ENCODE assay signal across 14 cellular contexts in genomic region chrX:17405225-17405969, GRCh38. TPM values are rescaled to one million over a fixed set of nuclear protein-coding genes. Genes with fewer than 3 reads are reported as not detected.
DNase-seq lines count a peak whose midpoint lies in the region; TF ChIP-seq lines count a peak whose summit lies in the region.
"Had no signal": no experiment of that assay in that cellular context is flagged by ENCODE, and none has a peak within 500 bp of the region (broad histone marks: within the 10 kb centered on the region; RNA-seq: fewer than 3 reads in every experiment).

No MANE protein-coding gene starts in this region.

- no peak overlapping the region for H3K4me2 ChIP-seq in mesendoderm (ENCODE audit: low read length)

- H2BK5ac ChIP-seq in mesendoderm (ENCODE audit: low read length): no peak overlapping the region

- H3K79me1 ChIP-seq in mesendoderm (ENCODE audit: low read length): no peaks in the 10 kb centered on the region

- no peaks in the 10 kb centered on the region for H3K36me3 ChIP-seq in mesendoderm (ENCODE audit: control insufficient read depth, insufficient read depth, low read length)
- H3K36me3 ChIP-seq: pancreas, spleen had no signal

- H3K27ac ChIP-seq in mesendoderm (ENCODE audit: low read depth, low read length): no peak overlapping the region
- H3K27ac ChIP-seq: C4-2B, dorsolateral prefrontal cortex, pancreas, spleen, VCaP had no signal

- no peak for TF ChIP-seq EP300 in Ishikawa (IDR thresholded peaks at IDR 0.05; ENCODE audit: borderline replicate concordance)

- H4K8ac ChIP-seq in mesendoderm (ENCODE audit: low read depth, low read length): no peak overlapping the region

- no peaks in the 10 kb centered on the region for H3K27me3 ChIP-seq in mesendoderm (ENCODE audit: insufficient read depth, low read length, poor library complexity)
- H3K27me3 ChIP-seq: pancreas had no signal

- no peak overlapping the region for H2AK5ac ChIP-seq in mesendoderm (ENCODE audit: low read length)

- H3K79me2 ChIP-seq in mesendoderm (ENCODE audit: control insufficient read depth, insufficient read depth, low read length): no peaks in the 10 kb centered on the region

- no peak overlapping the region for H3K18ac ChIP-seq in mesendoderm (ENCODE audit: low read length)

- H3K4ac ChIP-seq in mesendoderm (ENCODE audit: low read depth, low read length): no peak overlapping the region

- no CpG with 5 or more reads among the region's 5 CpGs for WGBS in mesendoderm (ENCODE audit: extremely low coverage, insufficient coverage, low lambda C conversion rate)

- peaks cover 1% of the 10 kb centered on the region for H3K4me1 ChIP-seq in mesendoderm (ENCODE audit: control insufficient read depth, low read depth, low read length)
- H3K4me1 ChIP-seq: pancreas, spleen had no signal

- H2BK15ac ChIP-seq in mesendoderm (replicated peaks; ENCODE audit: low read depth): no peak overlapping the region

- no peak overlapping the region for H3K56ac ChIP-seq in mesendoderm (ENCODE audit: low read length)

- no peak overlapping the region for H2BK120ac ChIP-seq in mesendoderm (ENCODE audit: low read depth, low read length)

- no peak overlapping the region for H4K5ac ChIP-seq in mesendoderm (ENCODE audit: low read length)

- DNase-seq in Daoy (ENCODE audit: low read depth) (peak; percentile 57), astrocyte of the hippocampus (ENCODE audit: low read depth, low spot score) (peak; percentile 61), mesendoderm (peak; percentile 54), NCI-H69 (lab: John Stamatoyannopoulos, UW) (no peak), NCI-H446 treated with DMSO at 0.1 percent for 48 hours (lab: John Stamatoyannopoulos, UW) (no peak), NCI-H2107 treated with DMSO at 0.1 percent for 48 hours (lab: John Stamatoyannopoulos, UW; ENCODE audit: unreplicated experiment) (no peak)
- no peak for DNase-seq in activated CD4-positive, alpha-beta T cell treated with anti-CD3 and anti-CD28 coated beads for 1 hour
- DNase-seq: activated gamma-delta T cell treated with Interleukin-2 at 50 U/mL for 16 hours, dorsolateral prefrontal cortex, pancreas, spleen had no signal

- TF ChIP-seq RAD21 in Ishikawa (IDR thresholded peaks at IDR 0.05; ENCODE audit: low read depth): no peak

- H3K4me3 ChIP-seq in mesendoderm (ENCODE audit: low read length): no peak overlapping the region
- H3K4me3 ChIP-seq: dorsolateral prefrontal cortex, pancreas, spleen had no signal

- no peak overlapping the region for H3K9ac ChIP-seq in mesendoderm (ENCODE audit: low read length)

- H3K23ac ChIP-seq in mesendoderm (ENCODE audit: low read length): no peak overlapping the region

TF ChIP-seq in Ishikawa, 13 proteins besides CTCF, POLR2A, EP300 and RAD21:
- TF ChIP-seq REST (IDR thresholded peaks at IDR 0.05; ENCODE audit: low read depth): no peak
- TF ChIP-seq TEAD4 (IDR thresholded peaks at IDR 0.05): peak; percentile 8; the same call in 1 of the 2 replicates
- TF ChIP-seq MAX (IDR thresholded peaks at IDR 0.05): no peak

RNA-seq across cellular contexts. Expression of gene NHS, which starts 30.4 kb away (rescaled TPM):
- 1.1 and 1.3 TPM in 2 replicates for total RNA-seq in Daoy (2014; rRNA removed; shearing (Covaris generic))
- polyA plus RNA-seq in mesendoderm (2013, experiment 1 of 2): 3.4 TPM
- polyA plus RNA-seq in mesendoderm (2013, experiment 2 of 2): 3.2 TPM

Comparison
In these comparisons a context has a peak if more than half of its experiments do, and no peak if none do; other contexts are left out.
1. DNase-seq: peak in Daoy (single experiment), astrocyte of the hippocampus (single experiment) and mesendoderm (single experiment); none in activated CD4-positive, alpha-beta T cell treated with anti-CD3 and anti-CD28 coated beads for 1 hour (single experiment), NCI-H69 (single experiment), NCI-H446 treated with DMSO at 0.1 percent for 48 hours (single experiment) and NCI-H2107 treated with DMSO at 0.1 percent for 48 hours (single experiment).